In genomic region chr14:73945159-73945670, GRCh38 we compare ENCODE assay signal across 20 cellular contexts. TPM values are rescaled to one million over a fixed set of nuclear protein-coding genes. Genes with fewer than 3 reads are reported as not detected.
DNase-seq lines count a peak whose midpoint lies in the region; ATAC-seq and TF ChIP-seq lines count a peak whose summit lies in the region.
"Had no signal": no experiment of that assay in that cellular context is flagged by ENCODE, and none has a peak within 500 bp of the region (broad histone marks: within the 10 kb centered on the region; RNA-seq: fewer than 3 reads in every experiment).

No MANE protein-coding gene starts in this region.

- WGBS in transverse colon (ENCODE audit: low coverage in 1 of 2), 2 donors = 46 to 48% methylated on average over 4 of the region's 4 CpGs

- H3K4me3 ChIP-seq in transverse colon = no peak overlapping the region
- H3K4me3 ChIP-seq: A549, Peyer's patch had no signal

- H3K27me3 ChIP-seq in transverse colon = no peaks in the 10 kb centered on the region
- H3K27me3 ChIP-seq: Peyer's patch had no signal

- peak overlapping the region; percentile 7 for H3K4me3 Mint-ChIP-seq in endothelial cell (ENCODE audit: unreplicated experiment)
- H3K4me3 Mint-ChIP-seq: B cell had no signal

- H3K9me3 ChIP-seq in transverse colon = no peaks in the 10 kb centered on the region
- H3K9me3 ChIP-seq: A549, Peyer's patch had no signal

- TF ChIP-seq POLR2A in transverse colon (IDR thresholded peaks at IDR 0.05) = no peak

- no peak overlapping the region for H3K27ac Mint-ChIP-seq in endothelial cell (ENCODE audit: unreplicated experiment)
- H3K27ac Mint-ChIP-seq: B cell had no signal

- H3K4me1 ChIP-seq in transverse colon = peaks cover 0 to 41% (median 19%) of the 10 kb centered on the region in 4 donors

- peaks cover 3% of the 10 kb centered on the region for H3K4me1 Mint-ChIP-seq in endothelial cell (ENCODE audit: unreplicated experiment)

- in situ Hi-C loops in transverse colon (cut with MboI; ENCODE audit: low pct_ligation_motif_present in 1 of 4, low pct_unique_long_range_greater_than_20kb in 1 of 4, low sequenced_read_pairs in 3 of 4) = no loop called here

- intact Hi-C loops in transverse colon (cut with DNase I; ENCODE audit: low total_unique reads) = no loop called here

- ATAC-seq in HG03571 (IDR thresholded peaks at IDR 0.05; ENCODE audit: unreplicated experiment) = no peak
- ATAC-seq: A549, SK-N-SH treated with all-trans-retinoic acid at 6 μM for 48 hours had no signal

- peaks cover 13% of the 10 kb centered on the region for H3K27me3 Mint-ChIP-seq in endothelial cell (ENCODE audit: unreplicated experiment)
- H3K27me3 Mint-ChIP-seq: B cell had no signal

- TF ChIP-seq CTCF in endothelial cell (IDR thresholded peaks at IDR 0.05; ENCODE audit: unreplicated experiment) (no peak), transverse colon (IDR thresholded peaks at IDR 0.05) (no peak)

- DNase-seq in HT-29 (ENCODE audit: low spot score) (peak; percentile 20), endothelial cell (ENCODE audit: low spot score) (no peak), mucosa of gallbladder (ENCODE audit: low spot score) (peak; percentile 33), transverse colon (peak; percentile 59), COLO829 (ENCODE audit: low spot score) (no peak), NCI-H226 (no peak)
- DNase-seq: DMS79, KBM-7, NCI-H1092 treated with DMSO at 0.1 percent for 48 hours, NCI-H1436 treated with DMSO at 0.1 percent for 48 hours, NCI-H2029, NCI-H345, NCI-H524, NCI-H82 had no signal

- no peaks in the 10 kb centered on the region for H3K36me3 ChIP-seq in transverse colon

- peaks cover 12% of the 10 kb centered on the region for H3K36me3 Mint-ChIP-seq in endothelial cell (ENCODE audit: low read depth, unreplicated experiment)

- TF ChIP-seq EP300 in transverse colon (IDR thresholded peaks at IDR 0.05; ENCODE audit: low read depth) = no peak

- no peaks in the 10 kb centered on the region for H3K9me3 Mint-ChIP-seq in endothelial cell (ENCODE audit: unreplicated experiment)

- H3K27ac ChIP-seq in transverse colon = peak overlapping the region; percentile 15 to 61 (median 46)
- H3K27ac ChIP-seq: A549, HL-60, Peyer's patch had no signal

RNA-seq across cellular contexts. Expression of gene FAM161B, which starts 4.7 kb away (rescaled TPM):
- total RNA-seq in HT-29 (2014; rRNA removed; shearing (Covaris generic)) = 0.31 and 0.39 TPM in 2 replicates
- total RNA-seq in endothelial cell (ENCODE audit: unreplicated experiment) (3.2 TPM), mucosa of gallbladder (7.0 TPM), transverse colon (1 to 10 TPM; 2.4 to 7.2 (median 4.8) TPM)

RNA-seq across cellular contexts. Expression of gene COQ6, which starts 4.9 kb away (rescaled TPM):
- 13.1 and 21.5 TPM in 2 replicates for total RNA-seq in HT-29 (2014; rRNA removed; shearing (Covaris generic))
- total RNA-seq in endothelial cell (ENCODE audit: unreplicated experiment) (22.9 TPM), mucosa of gallbladder (25.3 TPM), transverse colon (10 to 100 TPM; 39.1 to 46.8 (median 42.4) TPM)

RNA-seq across cellular contexts. Expression of gene ZNF410, which starts 58.6 kb away (rescaled TPM):
- total RNA-seq in HT-29 (2014; rRNA removed; shearing (Covaris generic)) = 18.5 and 21.7 TPM in 2 replicates
- total RNA-seq in endothelial cell (ENCODE audit: unreplicated experiment) (39.0 TPM), mucosa of gallbladder (39.1 TPM), transverse colon (100 to 1,000 TPM in 1 of 4 donors, 10 to 100 TPM in 3; 33.2 to 104 (median 45.9) TPM)

Comparison
In these comparisons a context has a peak if more than half of its experiments do, and no peak if none do; other contexts are left out.
1. DNase-seq: peak in HT-29 (single experiment), mucosa of gallbladder (single experiment) and transverse colon (single experiment); none in endothelial cell (single experiment), COLO829 (single experiment) and NCI-H226 (single experiment).